ENCODE assay signal across 6 cellular contexts in the genomic region with DNA sequence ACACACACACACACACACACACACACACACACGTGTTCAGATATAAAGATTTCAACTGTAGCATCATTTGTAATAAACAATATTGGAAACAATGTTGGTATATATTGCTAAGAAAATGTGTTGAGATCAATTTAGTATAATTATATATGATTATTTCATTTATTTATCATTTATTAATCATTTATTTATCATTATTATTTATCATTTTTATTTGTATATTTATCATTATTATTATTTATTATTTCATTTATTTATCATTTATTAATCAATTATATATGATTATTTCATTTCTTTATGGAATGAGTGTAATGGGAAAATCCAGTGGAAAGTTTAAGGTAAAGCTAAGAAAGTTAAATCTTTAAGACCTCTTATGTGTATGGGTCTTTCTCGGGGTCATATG.
DNase-seq lines count a peak whose midpoint lies in the region; ATAC-seq, FAIRE-seq and TF ChIP-seq lines count a peak whose summit lies in the region.
"Not testable (repeated sequence)": the region's sequence is repeated elsewhere in the genome, so short reads cannot be mapped to it uniquely, and the experiment has no call there.

No MANE protein-coding gene starts in this region.

- not testable (repeated sequence) for DNase-seq in RCC 7860 (ENCODE audit: low spot score); WTC11 (ENCODE audit: low spot score); kidney; small intestine

- TF ChIP-seq CTCF in WTC11 (IDR thresholded peaks at IDR 0.05); kidney (IDR thresholded peaks at IDR 0.05; ENCODE audit: borderline replicate concordance, extremely low read depth, insufficient read depth): not testable (repeated sequence)

- H3K27me3 Mint-ChIP-seq in WTC11 (ENCODE audit: low read depth): not testable (repeated sequence)

- intact Hi-C loops in kidney (cut with DNase I): not testable (repeated sequence)

- POLR2A ChIA-PET in WTC11 (lab: Charles Lee): not testable (repeated sequence)

- not testable (repeated sequence) for H3K4me1 ChIP-seq in kidney (ENCODE audit: control insufficient read depth in 1 of 2, insufficient read depth in 1 of 2, low read depth in 1 of 2, low read length in 2 of 2); small intestine (ENCODE audit: control insufficient read depth in 2 of 2, insufficient read depth in 1 of 2, low read depth in 1 of 2, low read length in 1 of 2)

- H3K36me3 Mint-ChIP-seq in WTC11: not testable (repeated sequence)

- H3K27ac Mint-ChIP-seq in WTC11: not testable (repeated sequence)

- H3K9me3 ChIP-seq in kidney (ENCODE audit: control insufficient read depth in 1 of 2, low read length in 2 of 2); small intestine (ENCODE audit: control insufficient read depth, low read depth): not testable (repeated sequence)

- H3K36me3 ChIP-seq in kidney (ENCODE audit: control insufficient read depth in 1 of 2, insufficient read depth in 2 of 2, low read length in 2 of 2); small intestine (ENCODE audit: control insufficient read depth in 2 of 2, insufficient read depth in 2 of 2, low read length in 2 of 2): not testable (repeated sequence)

- ATAC-seq in WTC11: not testable (repeated sequence)

- not testable (repeated sequence) for H3K9me3 Mint-ChIP-seq in WTC11

- not testable (repeated sequence) for H3K4me3 ChIP-seq in kidney (ENCODE audit: low read length in 2 of 2); small intestine (ENCODE audit: low read depth in 1 of 2, low read length in 2 of 2)

- peak; percentile 95 for FAIRE-seq in A204.1 (lab: Jason Lieb, UNC)
- FAIRE-seq in RCC 7860 (lab: Jason Lieb, UNC): peak; percentile 69
- peak; percentile 92 for FAIRE-seq in endometrium (lab: Jason Lieb, UNC)
- FAIRE-seq in kidney (lab: Jason Lieb, UNC): peak; percentile 96
- FAIRE-seq in small intestine (lab: Jason Lieb, UNC): peak; percentile 95

- not testable (repeated sequence) for H3K9ac ChIP-seq in kidney (ENCODE audit: low read length in 2 of 2)

- H3K4me3 Mint-ChIP-seq in WTC11: not testable (repeated sequence)

- not testable (repeated sequence) for H3K27me3 ChIP-seq in small intestine (ENCODE audit: control insufficient read depth in 2 of 2, insufficient read depth in 2 of 2, low read length in 2 of 2)

- CTCF ChIA-PET in WTC11 (lab: Charles Lee): not testable (repeated sequence)

- H3K4me1 Mint-ChIP-seq in WTC11: peaks cover 10% of the 10 kb centered on the region

- 62 to 80% (median 73%) methylated on average over 2 of the region's 2 CpGs for WGBS in small intestine, 3 donors

- not testable (repeated sequence) for H3K27ac ChIP-seq in kidney (ENCODE audit: low read depth in 2 of 2, low read length in 2 of 2); small intestine (ENCODE audit: low read depth in 1 of 2, low read length in 1 of 2)

TF ChIP-seq in WTC11, 78 proteins besides CTCF, POLR2A, EP300 and RAD21:
- peak; percentile 99 for TF ChIP-seq HMGA2 (CRISPR knock-in tag; IDR thresholded peaks at IDR 0.05)
